Comparison of ENCODE assay signal across 8 cellular contexts in genomic region chr17:9239260-9239820, GRCh38.
A peak's percentile ranks its signal among the peaks of the same experiment; 100 is the strongest.
DNase-seq lines count a peak whose midpoint lies in the region; ATAC-seq and TF ChIP-seq lines count a peak whose summit lies in the region.

No MANE protein-coding gene starts in this region.

- H3K4me3 ChIP-seq in HFF-Myc (replicated peaks; ENCODE audit: low read depth, low read length) (peak overlapping the region; percentile 38), iPS-11a (ENCODE audit: low read depth, low read length) (peak overlapping the region; percentile 24)

- H3K27me3 Mint-ChIP-seq in activated T-helper 2 cell treated with anti-CD3 and anti-CD28 coated beads, Interferon-gamma antibody, Interleukin-2, Interleukin-4, amounts not matched to agents 10 μg/mL and 5 μg/mL and 100 μg/mL, durations not matched to agents 14 hours and 24 hours and 36 hours (ENCODE audit: low read depth), result no peaks in the 10 kb centered on the region
- H3K27me3 Mint-ChIP-seq in stimulated activated naive B cell treated with anti-CD40 and anti-IgM and Interleukin-4, amounts not matched to agents 10 μg/mL and 1 μg/mL and 100 μg/mL, for 72 hours, result peaks cover 13 to 15% of the 10 kb centered on the region in 2 donors

- ATAC-seq in stimulated activated naive B cell treated with anti-CD40 and anti-IgM and Interleukin-4, amounts not matched to agents 10 μg/mL and 1 μg/mL and 100 μg/mL, for 72 hours (replicated peaks), result peak; percentile 3 to 6

- no peaks in the 10 kb centered on the region for H3K36me3 Mint-ChIP-seq in activated T-helper 2 cell treated with anti-CD3 and anti-CD28 coated beads, Interferon-gamma antibody, Interleukin-2, Interleukin-4, amounts not matched to agents 10 μg/mL and 5 μg/mL and 100 μg/mL, durations not matched to agents 14 hours and 24 hours and 36 hours (ENCODE audit: low read depth)
- H3K36me3 Mint-ChIP-seq in stimulated activated naive B cell treated with anti-CD40 and anti-IgM and Interleukin-4, amounts not matched to agents 10 μg/mL and 1 μg/mL and 100 μg/mL, for 72 hours, result peaks cover 0 to 4% of the 10 kb centered on the region in 2 donors

- H3K4me3 Mint-ChIP-seq in activated T-helper 2 cell treated with anti-CD3 and anti-CD28 coated beads, Interferon-gamma antibody, Interleukin-2, Interleukin-4, amounts not matched to agents 10 μg/mL and 5 μg/mL and 100 μg/mL, durations not matched to agents 14 hours and 24 hours and 36 hours (ENCODE audit: low read depth), result peak overlapping the region; percentile 70
- H3K4me3 Mint-ChIP-seq in stimulated activated naive B cell treated with anti-CD40 and anti-IgM and Interleukin-4, amounts not matched to agents 10 μg/mL and 1 μg/mL and 100 μg/mL, for 72 hours, result peak overlapping the region; percentile 81 to 85

- TF ChIP-seq POLR2A in erythroblast (IDR thresholded peaks at IDR 0.05; ENCODE audit: low read length), result no peak

- peaks cover 11% of the 10 kb centered on the region for H3K4me1 Mint-ChIP-seq in activated T-helper 2 cell treated with anti-CD3 and anti-CD28 coated beads, Interferon-gamma antibody, Interleukin-2, Interleukin-4, amounts not matched to agents 10 μg/mL and 5 μg/mL and 100 μg/mL, durations not matched to agents 14 hours and 24 hours and 36 hours (ENCODE audit: low read depth)
- peaks cover 21 to 34% of the 10 kb centered on the region in 2 donors for H3K4me1 Mint-ChIP-seq in stimulated activated naive B cell treated with anti-CD40 and anti-IgM and Interleukin-4, amounts not matched to agents 10 μg/mL and 1 μg/mL and 100 μg/mL, for 72 hours

- no peak for DNase-seq in HFF-Myc (ENCODE audit: extremely low read depth, low read depth)
- DNase-seq in activated T-helper 2 cell treated with anti-CD3 and anti-CD28 coated beads, Interferon-gamma antibody, Interleukin-2, Interleukin-4, amounts not matched to agents 10 μg/mL and 5 μg/mL and 100 μg/mL, durations not matched to agents 14 hours and 24 hours and 36 hours (ENCODE audit: low spot score), result no peak
- peak; percentile 6 for DNase-seq in stimulated activated naive B cell treated with anti-CD40 and anti-IgM and Interleukin-4, amounts not matched to agents 10 μg/mL and 1 μg/mL and 100 μg/mL, for 72 hours
- no peak for DNase-seq in erythroblast (lab: John Stamatoyannopoulos, UW)
- no peak for DNase-seq in NCI-H187 (lab: John Stamatoyannopoulos, UW)
- DNase-seq in dedifferentiated amniotic fluid mesenchymal stem cell (ENCODE audit: extremely low spot score), result no peak
- no peak for DNase-seq in inferior parietal cortex (ENCODE audit: extremely low spot score)

- no peak for TF ChIP-seq CTCF in HFF-Myc (IDR thresholded peaks at IDR 0.05; ENCODE audit: low read depth, low read length, missing control alignments)

- peak overlapping the region; percentile 16 for H3K27ac Mint-ChIP-seq in activated T-helper 2 cell treated with anti-CD3 and anti-CD28 coated beads, Interferon-gamma antibody, Interleukin-2, Interleukin-4, amounts not matched to agents 10 μg/mL and 5 μg/mL and 100 μg/mL, durations not matched to agents 14 hours and 24 hours and 36 hours
- H3K27ac Mint-ChIP-seq in stimulated activated naive B cell treated with anti-CD40 and anti-IgM and Interleukin-4, amounts not matched to agents 10 μg/mL and 1 μg/mL and 100 μg/mL, for 72 hours, result peak overlapping the region; percentile 67

- H3K9me3 Mint-ChIP-seq in activated T-helper 2 cell treated with anti-CD3 and anti-CD28 coated beads, Interferon-gamma antibody, Interleukin-2, Interleukin-4, amounts not matched to agents 10 μg/mL and 5 μg/mL and 100 μg/mL, durations not matched to agents 14 hours and 24 hours and 36 hours, result no peaks in the 10 kb centered on the region
- H3K9me3 Mint-ChIP-seq in stimulated activated naive B cell treated with anti-CD40 and anti-IgM and Interleukin-4, amounts not matched to agents 10 μg/mL and 1 μg/mL and 100 μg/mL, for 72 hours, result no peaks in the 10 kb centered on the region

- intact Hi-C loops in activated T-helper 2 cell treated with anti-CD3 and anti-CD28 coated beads, Interferon-gamma antibody, Interleukin-2, Interleukin-4, amounts not matched to agents 10 μg/mL and 5 μg/mL and 100 μg/mL, durations not matched to agents 14 hours and 24 hours and 36 hours (cut with micrococcal nuclease), result loop anchor here (5.0 kb wide), 2 partner anchors 33 to 53 kb away; no protein-coding TSS in a partner anchor
